In the genomic region with DNA sequence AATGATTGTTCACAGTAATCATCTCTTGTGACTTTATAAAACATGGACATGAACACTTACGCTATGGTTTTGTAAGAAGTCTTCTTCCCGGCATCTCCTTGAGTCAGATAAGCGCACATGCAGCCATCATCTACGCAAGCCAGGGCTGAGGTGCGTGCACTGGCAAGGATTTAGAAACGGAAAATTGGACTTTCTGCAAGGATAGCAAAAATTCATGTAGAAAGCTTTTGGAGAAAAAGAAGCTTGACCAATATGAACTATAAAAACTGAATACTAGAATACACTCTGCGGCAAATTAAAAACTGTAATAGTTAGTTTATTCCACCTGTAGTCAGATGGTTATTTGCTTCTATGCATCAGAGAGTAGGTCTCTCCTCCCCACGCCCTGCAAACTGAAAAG, we compare ENCODE assay signal across 12 cellular contexts. TPM values are rescaled to one million over a fixed set of nuclear protein-coding genes. Genes with fewer than 3 reads are reported as not detected.
"Had no signal": no experiment of that assay in that cellular context is flagged by ENCODE, and none has a peak within 500 bp of the region (broad histone marks: within the 10 kb centered on the region; RNA-seq: fewer than 3 reads in every experiment).

No MANE protein-coding gene starts in this region.

- H3K4me3 Mint-ChIP-seq: GM23338, H9, HFFc6 had no signal

- H3K4me1 Mint-ChIP-seq: GM23338 had no signal

- DNase-seq: GM23248, GOT3, H7, H9, HCEC 1CT, HFFc6 had no signal

- H3K27ac Mint-ChIP-seq: GM23338, H9, HFFc6 had no signal

- H3K4me1 ChIP-seq: HAP-1 had no signal

- H3K27ac ChIP-seq: GM23248 had no signal

- H3K4me2 ChIP-seq: GM23338 had no signal

- H3K9me3 Mint-ChIP-seq: GM23338, H9, HFFc6 had no signal

- H2AFZ ChIP-seq: GM23248, GM23338 had no signal

- H3K36me3 ChIP-seq: HAP-1 had no signal

- H3K9ac ChIP-seq: GM23248 had no signal

- H3K9me3 ChIP-seq: HAP-1 had no signal

- FAIRE-seq: H1, H54 had no signal

- H3K4me3 ChIP-seq: GM23248, GM23338, HAP-1 had no signal

- ATAC-seq: GM23338, HCT116 had no signal

RNA-seq across cellular contexts. Expression of a gene that starts 6.3 kb away (rescaled TPM):
- total RNA-seq: GM23248, GM23338, H1, H4, H7, H9, HFFc6 had no signal
- polyA plus RNA-seq: GM23248, GM23338, H1 had no signal
